Comparison of ENCODE assay signal across 8 cellular contexts in genomic region chr15:48644498-48644826, GRCh38. TPM values are rescaled to one million over a fixed set of nuclear protein-coding genes. Genes with fewer than 3 reads are reported as not detected.
DNase-seq lines count a peak whose midpoint lies in the region; ATAC-seq and TF ChIP-seq lines count a peak whose summit lies in the region.

No MANE protein-coding gene starts in this region.

- intact Hi-C loops in A673 (cut with micrococcal nuclease; ENCODE audit: unreplicated experiment) = loop anchor here (2.0 to 10.0 kb wide), 2 partner anchors 140 to 286 kb away; no protein-coding TSS in a partner anchor
- intact Hi-C loops in left cardiac atrium (cut with DNase I) = loop anchor here (5.0 to 10.0 kb wide), 4 partner anchors 150 to 287 kb away; no protein-coding TSS in a partner anchor

- POLR2A ChIA-PET in A673 (lab: Charles Lee; ENCODE audit: low non-redundant PET) = no interaction called here
- POLR2A ChIA-PET in T-cell (lab: Charles Lee) = no interaction called here

- H3K9me3 Mint-ChIP-seq in T-cell = no peaks in the 10 kb centered on the region

- H3K4me3 ChIP-seq in A673 (ENCODE audit: low read depth, low read length, poor library complexity, severe bottlenecking) = peak overlapping the region; percentile 87
- H3K4me3 ChIP-seq in skeletal muscle cell (ENCODE audit: low read depth, low read length) = peak overlapping the region; percentile 70

- no peaks in the 10 kb centered on the region for H3K27me3 ChIP-seq in A673 (replicated peaks; ENCODE audit: insufficient read depth, low read depth, low read length, poor library complexity)

- no peaks in the 10 kb centered on the region for H3K36me3 Mint-ChIP-seq in T-cell

- no peak for TF ChIP-seq CTCF in A673 (conservative IDR thresholded peaks at IDR 0.05; ENCODE audit: low read depth, low read length)

- no peak overlapping the region for H3K27ac Mint-ChIP-seq in T-cell

- H3K27ac ChIP-seq in A673 (ENCODE audit: low read depth, low read length, poor library complexity, severe bottlenecking) = peak overlapping the region; percentile 63

- H3K36me3 ChIP-seq in A673 (ENCODE audit: insufficient read depth, low read length, poor library complexity, severe bottlenecking) = no peaks in the 10 kb centered on the region

- H3K4me3 Mint-ChIP-seq in T-cell = peak overlapping the region; percentile 3 to 57 (median 29)

- DNase-seq in A673 (ENCODE audit: low spot score) = peak; percentile 60
- no peak for DNase-seq in T-cell
- peak; percentile 58 for DNase-seq in left cardiac atrium
- no peak for DNase-seq in skeletal muscle cell (ENCODE audit: low read depth)
- no peak for DNase-seq in midbrain (lab: John Stamatoyannopoulos, UW)
- DNase-seq in HuH-7.5 (ENCODE audit: low spot score) = no peak

- BruUV-seq in A673 (replicated peaks; lab: Mats Ljungman, UMichigan) = no TSS peak

- peaks cover 37 to 41% of the 10 kb centered on the region in 2 donors for H3K27me3 Mint-ChIP-seq in T-cell

- H3K9me3 ChIP-seq in A673 (ENCODE audit: low read depth, low read length, poor library complexity, severe bottlenecking) = no peaks in the 10 kb centered on the region

- CTCF ChIA-PET in A673 (lab: Charles Lee) (interaction anchor here (0.6 kb wide), 1 partner anchor 10 kb away, joined by 4 read pairs; no protein-coding TSS in a partner anchor), T-cell (lab: Charles Lee) (no interaction called here)

- ATAC-seq in GM21390 (IDR thresholded peaks at IDR 0.05; ENCODE audit: unreplicated experiment) = peak; percentile 12
- ATAC-seq in T-cell (replicated peaks in 1 of 4) = no peak
- no peak for ATAC-seq in left cardiac atrium
- ATAC-seq in HG02884 (IDR thresholded peaks at IDR 0.05; ENCODE audit: unreplicated experiment) = no peak

- H3K4me1 ChIP-seq in A673 (ENCODE audit: insufficient read depth, low read length, poor library complexity, severe bottlenecking) = peaks cover 13% of the 10 kb centered on the region

- H3K4me1 Mint-ChIP-seq in T-cell = peaks cover 0 to 5% (median 5%) of the 10 kb centered on the region in 3 donors

RNA-seq across cellular contexts. Expression of gene FBN1, which starts 1.0 kb away (rescaled TPM):
- 25.4 and 25.8 TPM in 2 replicates for total RNA-seq in A673 (2021)
- total RNA-seq in T-cell = 1 to 10 TPM in 1 of 5 donors, under 1 TPM in 4; 0.28 to 1.2 (median 0.79) TPM
- 100 to 1,000 TPM; 105 to 110 TPM for total RNA-seq in left cardiac atrium

Comparison
In these comparisons a context has a peak if more than half of its experiments do, and no peak if none do; other contexts are left out.
1. DNase-seq: peak in A673 (single experiment) and left cardiac atrium (single experiment); none in T-cell (0 of 34), skeletal muscle cell (single experiment), midbrain (single experiment) and HuH-7.5 (single experiment).
2. RNA of gene FBN1, which starts 1.0 kb away (total RNA-seq): 105 to 110 TPM in left cardiac atrium and 25.4 to 25.8 TPM in A673; 0.28 to 1.2 TPM in T-cell; every median in the first group is over 10 times any median in the second.